1 cellular context compared by ENCODE assay signal in the genomic region with DNA sequence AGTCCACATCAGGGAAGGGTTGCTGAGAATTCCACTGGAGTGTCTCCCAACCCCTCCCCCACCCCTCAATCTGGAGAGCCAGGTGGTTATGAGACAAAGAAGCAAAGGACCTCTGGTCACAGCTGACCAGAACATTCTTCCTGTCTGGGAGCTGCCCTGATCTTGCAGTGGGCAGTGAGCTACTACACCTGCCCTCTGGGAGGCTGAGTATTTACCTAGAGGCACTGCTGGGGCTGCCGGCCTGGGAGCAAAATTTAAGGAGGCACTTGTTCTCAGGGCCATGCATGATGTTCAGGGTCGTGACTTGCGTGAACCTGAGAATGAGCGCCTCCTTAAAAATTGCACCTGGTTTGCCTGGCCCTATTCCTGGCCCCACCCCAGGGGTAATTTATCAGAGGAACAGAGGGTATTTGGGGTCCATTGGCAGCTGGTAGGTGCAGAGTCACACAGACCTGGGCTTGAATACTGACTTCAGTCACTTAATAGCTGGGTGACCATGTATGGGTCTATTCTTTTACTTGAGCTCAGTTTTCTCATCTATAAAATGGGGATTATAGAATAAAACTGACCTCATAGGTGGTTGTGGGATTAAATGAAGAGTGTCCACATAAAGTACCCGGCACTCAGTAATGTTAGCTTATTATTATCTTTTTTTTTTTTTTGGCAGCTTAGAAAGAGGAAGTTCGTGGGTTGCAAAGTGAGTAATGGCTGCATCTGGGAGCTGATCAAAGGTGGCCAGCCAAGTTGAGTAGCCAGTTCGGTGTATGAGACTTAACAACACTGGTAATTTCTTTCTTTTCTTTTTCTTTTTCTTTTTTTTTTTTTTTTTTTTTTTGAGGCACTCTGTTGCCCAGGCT.
TF ChIP-seq lines count a peak whose summit lies in the region.

No MANE protein-coding gene starts in this region.

TF ChIP-seq in A549, 52 proteins besides CTCF, POLR2A, EP300 and RAD21 (continued from another document):
- no peak for TF ChIP-seq GATA3 (IDR thresholded peaks at IDR 0.05; ENCODE audit: borderline replicate concordance)
- TF ChIP-seq CBX8 (IDR thresholded peaks at IDR 0.05), result no peak
- TF ChIP-seq, protein P1, sequence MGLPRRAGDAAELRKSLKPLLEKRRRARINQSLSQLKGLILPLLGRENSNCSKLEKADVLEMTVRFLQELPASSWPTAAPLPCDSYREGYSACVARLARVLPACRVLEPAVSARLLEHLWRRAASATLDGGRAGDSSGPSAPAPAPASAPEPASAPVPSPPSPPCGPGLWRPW (IDR thresholded peaks at IDR 0.05), result no peak
- TF ChIP-seq, protein P2, sequence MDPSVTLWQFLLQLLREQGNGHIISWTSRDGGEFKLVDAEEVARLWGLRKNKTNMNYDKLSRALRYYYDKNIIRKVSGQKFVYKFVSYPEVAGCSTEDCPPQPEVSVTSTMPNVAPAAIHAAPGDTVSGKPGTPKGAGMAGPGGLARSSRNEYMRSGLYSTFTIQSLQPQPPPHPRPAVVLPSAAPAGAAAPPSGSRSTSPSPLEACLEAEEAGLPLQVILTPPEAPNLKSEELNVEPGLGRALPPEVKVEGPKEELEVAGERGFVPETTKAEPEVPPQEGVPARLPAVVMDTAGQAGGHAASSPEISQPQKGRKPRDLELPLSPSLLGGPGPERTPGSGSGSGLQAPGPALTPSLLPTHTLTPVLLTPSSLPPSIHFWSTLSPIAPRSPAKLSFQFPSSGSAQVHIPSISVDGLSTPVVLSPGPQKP (IDR thresholded peaks at IDR 0.05; ENCODE audit: low read depth, low read length), result no peak
- 0 out of 2 replicates have a peak, but pooled peaks have one; percentile 23 for TF ChIP-seq HDAC2 (IDR thresholded peaks at IDR 0.05)
